ENCODE assay signal across 1 cellular context in genomic region chr7:132403465-132404110, GRCh38.
TF ChIP-seq lines count a peak whose summit lies in the region.

No MANE protein-coding gene starts in this region.

TF ChIP-seq in K562, 482 proteins besides CTCF, POLR2A, EP300 and RAD21 (continued from another document):
- no peak for TF ChIP-seq CHD7 (IDR thresholded peaks at IDR 0.05; ENCODE audit: low read depth, low read length)
- peak; percentile 40; the same call in 1 of the 2 replicates for TF ChIP-seq C11orf30 (IDR thresholded peaks at IDR 0.05; ENCODE audit: low read depth)
- 0 out of 2 replicates have a peak, but pooled peaks have one; percentile 13 for TF ChIP-seq MAFG (tag; conservative IDR thresholded peaks at IDR 0.05)
- no peak for TF ChIP-seq TAF15 (IDR thresholded peaks at IDR 0.05; ENCODE audit: low read depth, low read length)
